In genomic region chr1:157137773-157138219, GRCh38 we compare ENCODE assay signal across 1 cellular context.
TF ChIP-seq lines count a peak whose summit lies in the region.

No MANE protein-coding gene starts in this region.

TF ChIP-seq in H1, 55 proteins besides CTCF, POLR2A, EP300 and RAD21 (continued from another document):
- TF ChIP-seq USF2 (IDR thresholded peaks at IDR 0.05; ENCODE audit: low read length), result no peak
TF ChIP-seq in H1: peak in this region for 1.
